ENCODE assay signal across 23 cellular contexts in genomic region chr7:33590902-33591301, GRCh38.
DNase-seq lines count a peak whose midpoint lies in the region; ATAC-seq and TF ChIP-seq lines count a peak whose summit lies in the region.
"Had no signal": no experiment of that assay in that cellular context is flagged by ENCODE, and none has a peak within 500 bp of the region (broad histone marks: within the 10 kb centered on the region; RNA-seq: fewer than 3 reads in every experiment).

No MANE protein-coding gene starts in this region.

- 96 to 97% methylated on average over 1 of the region's 1 CpG for WGBS in GM23248 (ENCODE audit: low coverage in 1 of 2, low lambda C conversion rate in 2 of 2, missing lambda C conversion rate in 2 of 2), 2 experiments

- TF ChIP-seq CTCF in fibroblast of lung (conservative IDR thresholded peaks at IDR 0.05 in 1 of 2, IDR thresholded peaks at IDR 0.05 in 1 of 2; ENCODE audit: low read depth in 1 of 2, low read length in 2 of 2) (no peak), upper lobe of right lung (IDR thresholded peaks at IDR 0.05) (no peak)

- no peaks in the 10 kb centered on the region for H3K9me2 ChIP-seq in GM23248 (ENCODE audit: insufficient read depth)
- H3K9me2 ChIP-seq: SK-N-SH had no signal

- DNase-seq in GM23248 (peak; percentile 30), RPMI7951 (ENCODE audit: low read depth) (peak; percentile 35), fibroblast of lung (ENCODE audit: low read depth in 2 of 2) (peak; percentile 19 to 31), non-pigmented ciliary epithelial cell (ENCODE audit: low read depth) (peak; percentile 22), upper lobe of right lung (no peak), amniotic stem cell (lab: John Stamatoyannopoulos, UW) (no peak), left ventricle myocardium superior (no peak)
- DNase-seq in stimulated activated CD4-positive, alpha-beta T cell treated with anti-CD3 and anti-CD28 coated beads, Interleukin-12 subunit alpha, Interleukin-12 subunit beta, amount 100 ng/mL, for 4 hours = no peak
- DNase-seq: activated CD4-positive, alpha-beta memory T cell treated with anti-CD3 and anti-CD28 coated beads for 36 hours; activated T-cell treated with anti-CD3 and anti-CD28 coated beads for 4 hours; amygdala; Calu3; heart right ventricle; immature natural killer cell; NCI-H1694 treated with DMSO at 0.1 percent for 48 hours; NCI-H2227 treated with DMSO at 0.1 percent for 48 hours; nucleus accumbens; SK-N-SH; spleen; upper lobe of left lung had no signal

- H3K27ac ChIP-seq in GM23248 (0 out of 2 replicates have a peak overlapping the region, but pooled peaks have one; percentile 4), fibroblast of lung (ENCODE audit: insufficient read depth, low read length) (no peak overlapping the region), upper lobe of right lung (no peak overlapping the region)
- H3K27ac ChIP-seq: esophagus muscularis mucosa, heart right ventricle, HL-60, spleen, upper lobe of left lung had no signal

- ATAC-seq in upper lobe of right lung (no peak), left ventricle myocardium superior (no peak)
- ATAC-seq: heart right ventricle, Panc1 had no signal

- H3K4me3 ChIP-seq in GM23248 (no peak overlapping the region), fibroblast of lung (replicated peaks in 1 of 4; ENCODE audit: control extremely low read depth in 1 of 4, insufficient read depth in 1 of 4, low read depth in 3 of 4, low read length in 4 of 4) (no peak overlapping the region), upper lobe of right lung (no peak overlapping the region)
- H3K4me3 ChIP-seq: esophagus muscularis mucosa, heart right ventricle, spleen, upper lobe of left lung had no signal

- intact Hi-C loops in upper lobe of right lung (cut with DNase I) = no loop called here
- intact Hi-C loops in left ventricle myocardium superior (cut with micrococcal nuclease) = no loop called here

- H3K27me3 ChIP-seq in GM23248 (replicated peaks; ENCODE audit: insufficient read depth) (no peaks in the 10 kb centered on the region), fibroblast of lung (ENCODE audit: control insufficient read depth, insufficient read depth, low read length) (no peaks in the 10 kb centered on the region), upper lobe of right lung (no peaks in the 10 kb centered on the region)
- H3K27me3 ChIP-seq: esophagus muscularis mucosa, heart right ventricle, spleen, upper lobe of left lung had no signal

- H3K4me1 ChIP-seq in GM23248 (ENCODE audit: insufficient read depth) (peaks cover 12% of the 10 kb centered on the region), fibroblast of lung (ENCODE audit: control insufficient read depth, extremely low read depth, insufficient read depth, low read length) (peaks cover 3% of the 10 kb centered on the region), upper lobe of right lung (no peaks in the 10 kb centered on the region)

- no peaks in the 10 kb centered on the region for H3F3A ChIP-seq in GM23248 (ENCODE audit: insufficient read depth)

- no peak overlapping the region for H3K4me2 ChIP-seq in GM23248 (ENCODE audit: unreplicated experiment)
- no peak overlapping the region for H3K4me2 ChIP-seq in fibroblast of lung (ENCODE audit: extremely low read depth, insufficient read depth, low read length)
- H3K4me2 ChIP-seq: SK-N-SH had no signal

- no peak overlapping the region for H3K9ac ChIP-seq in GM23248
- H3K9ac ChIP-seq in fibroblast of lung (ENCODE audit: insufficient read depth, low read length) = no peak overlapping the region
- H3K9ac ChIP-seq: SK-N-SH had no signal

- H3K36me3 ChIP-seq in GM23248 (ENCODE audit: low read depth) = no peaks in the 10 kb centered on the region
- no peaks in the 10 kb centered on the region for H3K36me3 ChIP-seq in fibroblast of lung (ENCODE audit: control insufficient read depth, insufficient read depth, low read length)
- no peaks in the 10 kb centered on the region for H3K36me3 ChIP-seq in upper lobe of right lung
- H3K36me3 ChIP-seq: esophagus muscularis mucosa, heart right ventricle, spleen, upper lobe of left lung had no signal

- no peaks in the 10 kb centered on the region for H3K79me2 ChIP-seq in GM23248 (ENCODE audit: insufficient read depth)
- H3K79me2 ChIP-seq in fibroblast of lung (ENCODE audit: control insufficient read depth, insufficient read depth, low read length) = no peaks in the 10 kb centered on the region

- in situ Hi-C loops in GM23248 (cut with MboI) = no loop called here

- no peaks in the 10 kb centered on the region for H4K20me1 ChIP-seq in GM23248 (ENCODE audit: insufficient read depth)
- H4K20me1 ChIP-seq in fibroblast of lung (ENCODE audit: control insufficient read depth, extremely low read depth, insufficient read depth, low read length) = no peaks in the 10 kb centered on the region

- H3K9me3 ChIP-seq in GM23248 (ENCODE audit: low read depth) (no peaks in the 10 kb centered on the region), fibroblast of lung (ENCODE audit: control insufficient read depth, insufficient read depth, low read depth, low read length) (no peaks in the 10 kb centered on the region), upper lobe of right lung (no peaks in the 10 kb centered on the region)
- H3K9me3 ChIP-seq: esophagus muscularis mucosa, heart right ventricle, SK-N-SH, spleen, upper lobe of left lung had no signal

- H2AFZ ChIP-seq in GM23248 = no peak overlapping the region
- no peak overlapping the region for H2AFZ ChIP-seq in fibroblast of lung (ENCODE audit: low read length)

Comparison
In these comparisons a context has a peak if more than half of its experiments do, and no peak if none do; other contexts are left out.
1. DNase-seq: peak in GM23248 (single experiment), RPMI7951 (single experiment), fibroblast of lung (2 of 2) and non-pigmented ciliary epithelial cell (single experiment); none in stimulated activated CD4-positive, alpha-beta T cell treated with anti-CD3 and anti-CD28 coated beads, Interleukin-12 subunit alpha, Interleukin-12 subunit beta, amount 100 ng/mL, for 4 hours (single experiment), upper lobe of right lung (single experiment), amniotic stem cell (single experiment) and left ventricle myocardium superior (single experiment).